In genomic region chr6:111625511-111626331, GRCh38 we compare ENCODE assay signal across 11 cellular contexts. TPM values are rescaled to one million over a fixed set of nuclear protein-coding genes. Genes with fewer than 3 reads are reported as not detected.
A peak's percentile ranks its signal among the peaks of the same experiment; 100 is the strongest.
DNase-seq lines count a peak whose midpoint lies in the region; ATAC-seq and TF ChIP-seq lines count a peak whose summit lies in the region.
"Had no signal": no experiment of that assay in that cellular context is flagged by ENCODE, and none has a peak within 500 bp of the region (broad histone marks: within the 10 kb centered on the region; RNA-seq: fewer than 3 reads in every experiment).

No MANE protein-coding gene starts in this region.

- H2BK5ac ChIP-seq in mesenchymal stem cell (ENCODE audit: low read depth, low read length, poor library complexity, severe bottlenecking), result no peak overlapping the region

- H2BK12ac ChIP-seq in mesenchymal stem cell (ENCODE audit: low read length in 2 of 2), result no peak overlapping the region

- H3K27ac ChIP-seq in mesenchymal stem cell (ENCODE audit: low read length, poor library complexity, severe bottlenecking) (no peak overlapping the region), uterus (peak overlapping the region; percentile 78 to 93)

- H3K9me3 Mint-ChIP-seq in activated T-cell treated with anti-CD3 and anti-CD28 coated beads, Interleukin-2, amount 50 U/mL, for 4 hours, result peaks cover 5% of the 10 kb centered on the region
- peaks cover 4% of the 10 kb centered on the region for H3K9me3 Mint-ChIP-seq in chondrocyte (ENCODE audit: low read depth)
- H3K9me3 Mint-ChIP-seq in activated T-helper 17 cell treated with anti-CD3 and anti-CD28 coated beads, Interleukin-2, amount 50 U/mL, for 72 hours, result peaks cover 3% of the 10 kb centered on the region

- peak overlapping the region; percentile 86 for H3K9ac ChIP-seq in mesenchymal stem cell (ENCODE audit: low read length)
- H3K9ac ChIP-seq: BLaER1 treated with 17β-estradiol and CSF1 and Interleukin-3, amounts not matched to agents 10 nM and 100 nM had no signal

- H2AK5ac ChIP-seq in mesenchymal stem cell (ENCODE audit: low read length, severe bottlenecking), result no peak overlapping the region

- no peak overlapping the region for H3K14ac ChIP-seq in mesenchymal stem cell (ENCODE audit: low read length in 2 of 2)

- H3K9me3 ChIP-seq in mesenchymal stem cell (ENCODE audit: control insufficient read depth, low read length), result no peaks in the 10 kb centered on the region
- no peaks in the 10 kb centered on the region for H3K9me3 ChIP-seq in uterus

- no peak overlapping the region for H3K23ac ChIP-seq in mesenchymal stem cell (ENCODE audit: low read length in 2 of 2)

- no peak overlapping the region for H2BK120ac ChIP-seq in mesenchymal stem cell (ENCODE audit: low read depth, low read length)

- no peak overlapping the region for H3K4me3 Mint-ChIP-seq in activated T-cell treated with anti-CD3 and anti-CD28 coated beads, Interleukin-2, amount 50 U/mL, for 4 hours
- no peak overlapping the region for H3K4me3 Mint-ChIP-seq in chondrocyte (ENCODE audit: unreplicated experiment)
- H3K4me3 Mint-ChIP-seq in activated T-helper 17 cell treated with anti-CD3 and anti-CD28 coated beads, Interleukin-2, amount 50 U/mL, for 72 hours, result no peak overlapping the region
- H3K4me3 Mint-ChIP-seq: naive B cell had no signal

- peaks cover 3% of the 10 kb centered on the region for H3K36me3 Mint-ChIP-seq in activated T-cell treated with anti-CD3 and anti-CD28 coated beads, Interleukin-2, amount 50 U/mL, for 4 hours (ENCODE audit: insufficient read depth)
- H3K36me3 Mint-ChIP-seq in chondrocyte (ENCODE audit: low read depth), result peaks cover 2% of the 10 kb centered on the region
- H3K36me3 Mint-ChIP-seq in activated T-helper 17 cell treated with anti-CD3 and anti-CD28 coated beads, Interleukin-2, amount 50 U/mL, for 72 hours (ENCODE audit: low read depth), result no peaks in the 10 kb centered on the region

- H3K4me1 ChIP-seq in mesenchymal stem cell (ENCODE audit: control insufficient read depth, insufficient read depth, low read depth, low read length), result no peaks in the 10 kb centered on the region
- peaks cover 0 to 9% of the 10 kb centered on the region in 2 donors for H3K4me1 ChIP-seq in uterus

- peaks cover 0 to 3% of the 10 kb centered on the region in 2 experiments for H3K27me3 ChIP-seq in mesenchymal stem cell (ENCODE audit: control insufficient read depth in 1 of 2, insufficient read depth in 1 of 2, low read length in 2 of 2)
- H3K27me3 ChIP-seq in uterus, result no peaks in the 10 kb centered on the region
- H3K27me3 ChIP-seq: BLaER1 treated with 17β-estradiol and CSF1 and Interleukin-3, amounts not matched to agents 10 nM and 100 nM had no signal

- H3K4me3 ChIP-seq in mesenchymal stem cell (ENCODE audit: insufficient read depth in 1 of 2, low read depth in 1 of 2, low read length in 2 of 2) (peak overlapping the region in 1 of 2 experiments; percentile 73), uterus (peak overlapping the region in 1 of 2 donors; percentile 7)
- H3K4me3 ChIP-seq: BLaER1 treated with 17β-estradiol and CSF1 and Interleukin-3, amounts not matched to agents 10 nM and 100 nM had no signal

- no peaks in the 10 kb centered on the region for H3K36me3 ChIP-seq in mesenchymal stem cell (ENCODE audit: control insufficient read depth in 1 of 2, insufficient read depth in 2 of 2, low read depth in 1 of 2, low read length in 2 of 2)
- no peaks in the 10 kb centered on the region for H3K36me3 ChIP-seq in uterus
- H3K36me3 ChIP-seq: BLaER1 treated with 17β-estradiol and CSF1 and Interleukin-3, amounts not matched to agents 10 nM and 100 nM had no signal

- H4K8ac ChIP-seq in mesenchymal stem cell (ENCODE audit: low read length), result no peak overlapping the region

- no peak overlapping the region for H2BK15ac ChIP-seq in mesenchymal stem cell (ENCODE audit: low read depth, poor library complexity, severe bottlenecking)

- H3K18ac ChIP-seq in mesenchymal stem cell (ENCODE audit: low read depth in 1 of 2, low read length in 2 of 2), result no peak overlapping the region

- ATAC-seq in activated T-cell treated with anti-CD3 and anti-CD28 coated beads, Interleukin-2, amount 50 U/mL, for 4 hours, result peak; percentile 58 to 79
- no peak for ATAC-seq in activated T-helper 17 cell treated with anti-CD3 and anti-CD28 coated beads, Interleukin-2, amount 50 U/mL, for 72 hours (replicated peaks)
- no peak for ATAC-seq in HG02798 (IDR thresholded peaks at IDR 0.05; ENCODE audit: poor library complexity, unreplicated experiment)

- H3K27ac Mint-ChIP-seq in chondrocyte (ENCODE audit: unreplicated experiment), result peak overlapping the region; percentile 45
- H3K27ac Mint-ChIP-seq in activated T-helper 17 cell treated with anti-CD3 and anti-CD28 coated beads, Interleukin-2, amount 50 U/mL, for 72 hours, result no peak overlapping the region
- H3K27ac Mint-ChIP-seq: naive B cell had no signal

- intact Hi-C loops in uterus (cut with DNase I; ENCODE audit: low total_unique reads), result no loop called here

- H3K4me2 ChIP-seq in mesenchymal stem cell (ENCODE audit: low read length, poor library complexity, severe bottlenecking), result no peak overlapping the region

- no peak for DNase-seq in activated T-cell treated with anti-CD3 and anti-CD28 coated beads, Interleukin-2, amount 50 U/mL, for 4 hours
- no peak for DNase-seq in activated T-cell treated with anti-CD3 and anti-CD28 coated beads, Interleukin-2, amount 50 U/mL, for 1 hour
- DNase-seq in chondrocyte (ENCODE audit: low spot score) (no peak), mesenchymal stem cell (peak; percentile 14), uterus (peak; percentile 51 to 64), NCI-H748 (lab: John Stamatoyannopoulos, UW; ENCODE audit: unreplicated experiment) (no peak)
- DNase-seq: naive B cell, NCI-H526 had no signal

- TF ChIP-seq CTCF in chondrocyte (IDR thresholded peaks at IDR 0.05), result no peak
- no peak for TF ChIP-seq CTCF in uterus (IDR thresholded peaks at IDR 0.05)

- H4K91ac ChIP-seq in mesenchymal stem cell (ENCODE audit: low read length), result no peak overlapping the region

- H3K4ac ChIP-seq in mesenchymal stem cell (ENCODE audit: low read depth in 1 of 2, low read length in 2 of 2), result no peak overlapping the region

- H3K27me3 Mint-ChIP-seq in activated T-cell treated with anti-CD3 and anti-CD28 coated beads, Interleukin-2, amount 50 U/mL, for 4 hours (ENCODE audit: low read depth), result no peaks in the 10 kb centered on the region
- H3K27me3 Mint-ChIP-seq in chondrocyte (ENCODE audit: low read depth), result no peaks in the 10 kb centered on the region
- H3K27me3 Mint-ChIP-seq in activated T-helper 17 cell treated with anti-CD3 and anti-CD28 coated beads, Interleukin-2, amount 50 U/mL, for 72 hours, result no peaks in the 10 kb centered on the region

- no peaks in the 10 kb centered on the region for H3K4me1 Mint-ChIP-seq in activated T-cell treated with anti-CD3 and anti-CD28 coated beads, Interleukin-2, amount 50 U/mL, for 4 hours (ENCODE audit: low read depth)
- H3K4me1 Mint-ChIP-seq in chondrocyte (ENCODE audit: low read depth), result peaks cover 46% of the 10 kb centered on the region
- no peaks in the 10 kb centered on the region for H3K4me1 Mint-ChIP-seq in activated T-helper 17 cell treated with anti-CD3 and anti-CD28 coated beads, Interleukin-2, amount 50 U/mL, for 72 hours
- H3K4me1 Mint-ChIP-seq: naive B cell had no signal

- WGBS in mesenchymal stem cell, result 90% methylated on average over 14 of the region's 17 CpGs

- H2AFZ ChIP-seq in mesenchymal stem cell (ENCODE audit: low read depth, low read length), result no peak overlapping the region

- TF ChIP-seq POLR2A in uterus (IDR thresholded peaks at IDR 0.05), result no peak

- H3K79me1 ChIP-seq in mesenchymal stem cell (replicated peaks; ENCODE audit: low read length, poor library complexity, severe bottlenecking), result no peaks in the 10 kb centered on the region

RNA-seq across cellular contexts. Expression of gene TRAF3IP2, which starts 20.0 kb away (rescaled TPM):
- total RNA-seq in activated T-cell treated with anti-CD3 and anti-CD28 coated beads, Interleukin-2, amount 50 U/mL, for 4 hours, result 10 to 100 TPM; 15.3 to 20.8 (median 19.3) TPM
- total RNA-seq in chondrocyte (29.3 to 51.5 TPM (median 29.9 TPM) in 3 replicates), uterus (10 to 100 TPM; 17.2 to 64.4 (median 25.4) TPM)
- polyA plus RNA-seq in mesenchymal stem cell (2013, experiment 1 of 2), result 12.5 TPM
- 13.1 TPM for polyA plus RNA-seq in mesenchymal stem cell (2013, experiment 2 of 2)
- total RNA-seq in activated T-helper 17 cell treated with anti-CD3 and anti-CD28 coated beads, Interleukin-2, amount 50 U/mL, for 72 hours, result 10 to 100 TPM; 36.5 to 63.6 TPM

Comparison
In these comparisons a context has a peak if more than half of its experiments do, and no peak if none do; other contexts are left out.
1. ATAC-seq: peak in activated T-cell treated with anti-CD3 and anti-CD28 coated beads, Interleukin-2, amount 50 U/mL, for 4 hours (2 of 2); none in activated T-helper 17 cell treated with anti-CD3 and anti-CD28 coated beads, Interleukin-2, amount 50 U/mL, for 72 hours (single experiment) and HG02798 (single experiment).
2. DNase-seq: peak in mesenchymal stem cell (single experiment) and uterus (2 of 2); none in activated T-cell treated with anti-CD3 and anti-CD28 coated beads, Interleukin-2, amount 50 U/mL, for 4 hours (single experiment), activated T-cell treated with anti-CD3 and anti-CD28 coated beads, Interleukin-2, amount 50 U/mL, for 1 hour (single experiment), chondrocyte (single experiment) and NCI-H748 (single experiment).